8 cellular contexts compared by ENCODE assay signal in genomic region chr6:159726196-159726917, GRCh38. TPM values are rescaled to one million over a fixed set of nuclear protein-coding genes. Genes with fewer than 3 reads are reported as not detected.
A peak's percentile ranks its signal among the peaks of the same experiment; 100 is the strongest.
DNase-seq lines count a peak whose midpoint lies in the region; ATAC-seq and TF ChIP-seq lines count a peak whose summit lies in the region.

No MANE protein-coding gene starts in this region.

- in situ Hi-C loops in gastrocnemius medialis (cut with MboI; ENCODE audit: low sequenced_read_pairs in 4 of 4): loop anchor here in 1 of 4 donors (5.0 kb wide), 1 partner anchor 66 kb away; the partner anchor contains the start of gene MRPL18

- H3K9me3 Mint-ChIP-seq in activated naive CD4-positive, alpha-beta T cell treated with anti-CD3 and anti-CD28 coated beads, Interleukin-2, amount 50 U/mL, for 24 hours: peaks cover 5% of the 10 kb centered on the region
- no peaks in the 10 kb centered on the region for H3K9me3 Mint-ChIP-seq in activated B cell treated with CpG ODN at 0.5 μM for 24 hours

- CTCF ChIA-PET in activated B cell treated with CpG ODN at 0.5 μM for 24 hours (lab: Charles Lee): interaction anchor here (1.3 to 1.4 kb wide), 3 partner anchors 34 to 64 kb away, joined by 3 to 5 read pairs (median 4); partner anchors contain the start of genes MRPL18 and SOD2

- no peak for TF ChIP-seq CTCF in activated B cell treated with CpG ODN at 0.5 μM for 24 hours (IDR thresholded peaks at IDR 0.05)
- TF ChIP-seq CTCF in gastrocnemius medialis (IDR thresholded peaks at IDR 0.05 in 4 of 5, conservative IDR thresholded peaks at IDR 0.05 in 1 of 5): no peak
- TF ChIP-seq CTCF in GM10266 (IDR thresholded peaks at IDR 0.05; ENCODE audit: control insufficient read depth, insufficient read depth, low read depth, missing control alignments): no peak

- no peaks in the 10 kb centered on the region for H3K27me3 Mint-ChIP-seq in activated naive CD4-positive, alpha-beta T cell treated with anti-CD3 and anti-CD28 coated beads, Interleukin-2, amount 50 U/mL, for 24 hours
- H3K27me3 Mint-ChIP-seq in activated B cell treated with CpG ODN at 0.5 μM for 24 hours: no peaks in the 10 kb centered on the region

- H3K36me3 ChIP-seq in gastrocnemius medialis: no peaks in the 10 kb centered on the region

- TF ChIP-seq POLR2A in gastrocnemius medialis (IDR thresholded peaks at IDR 0.05): peak; percentile 80 to 81

- DNase-seq in activated naive CD4-positive, alpha-beta T cell treated with Interleukin-2 at 50 U/mL for 16 hours: no peak
- DNase-seq in activated B cell treated with CpG ODN at 0.5 μM for 24 hours: no peak
- DNase-seq in left ventricle myocardium superior: no peak
- DNase-seq in gastrocnemius medialis: no peak
- no peak for DNase-seq in GM10266 (ENCODE audit: extremely low spot score)

- H3K4me3 Mint-ChIP-seq in activated naive CD4-positive, alpha-beta T cell treated with anti-CD3 and anti-CD28 coated beads, Interleukin-2, amount 50 U/mL, for 24 hours: peak overlapping the region; percentile 95
- peak overlapping the region; percentile 93 for H3K4me3 Mint-ChIP-seq in activated B cell treated with CpG ODN at 0.5 μM for 24 hours

- peak overlapping the region; percentile 99 to 100 (median 99) for H3K27ac ChIP-seq in gastrocnemius medialis

- peak overlapping the region; percentile 98 for H3K27ac Mint-ChIP-seq in activated naive CD4-positive, alpha-beta T cell treated with anti-CD3 and anti-CD28 coated beads, Interleukin-2, amount 50 U/mL, for 24 hours
- peak overlapping the region; percentile 99 for H3K27ac Mint-ChIP-seq in activated B cell treated with CpG ODN at 0.5 μM for 24 hours

- H3K9me3 ChIP-seq in gastrocnemius medialis: no peaks in the 10 kb centered on the region

- H3K4me1 Mint-ChIP-seq in activated naive CD4-positive, alpha-beta T cell treated with anti-CD3 and anti-CD28 coated beads, Interleukin-2, amount 50 U/mL, for 24 hours: peaks cover 53% of the 10 kb centered on the region
- H3K4me1 Mint-ChIP-seq in activated B cell treated with CpG ODN at 0.5 μM for 24 hours: peaks cover 47% of the 10 kb centered on the region

- peak overlapping the region; percentile 86 to 99 (median 90) for H3K4me3 ChIP-seq in gastrocnemius medialis

- peaks cover 11% of the 10 kb centered on the region for H3K36me3 Mint-ChIP-seq in activated naive CD4-positive, alpha-beta T cell treated with anti-CD3 and anti-CD28 coated beads, Interleukin-2, amount 50 U/mL, for 24 hours
- H3K36me3 Mint-ChIP-seq in activated B cell treated with CpG ODN at 0.5 μM for 24 hours (ENCODE audit: low read depth): peaks cover 33% of the 10 kb centered on the region

- POLR2A ChIA-PET in activated B cell treated with CpG ODN at 0.5 μM for 24 hours (lab: Charles Lee): interaction anchor here (0.6 to 4.8 kb wide), 20 partner anchors 7 to 1016 kb away, joined by 3 to 102 read pairs (median 5); partner anchors contain the start of genes ACAT2, MRPL18, RSPH3 and SOD2

- peaks cover 42 to 45% of the 10 kb centered on the region in 2 donors for H3K4me1 ChIP-seq in gastrocnemius medialis

- peak; percentile 22 for ATAC-seq in HG03432 (IDR thresholded peaks at IDR 0.05; ENCODE audit: unreplicated experiment)
- no peak for ATAC-seq in activated B cell treated with CpG ODN at 0.5 μM for 24 hours (ENCODE audit: low read depth)
- ATAC-seq in left ventricle myocardium superior: peak; percentile 21
- ATAC-seq in gastrocnemius medialis: peak; percentile 1 to 5
- no peak for ATAC-seq in HG02798 (IDR thresholded peaks at IDR 0.05; ENCODE audit: poor library complexity, unreplicated experiment)

- intact Hi-C loops in activated B cell treated with CpG ODN at 0.5 μM for 24 hours (cut with micrococcal nuclease) (loop anchor here (1.0 to 5.0 kb wide), 4 partner anchors 206 to 684 kb away; no protein-coding TSS in a partner anchor), left ventricle myocardium superior (cut with micrococcal nuclease) (no loop called here), gastrocnemius medialis (cut with DNase I; ENCODE audit: low total_unique reads) (loop anchor here (2.0 kb wide), 1 partner anchor 36 kb away; the partner anchor contains the start of gene ACAT2)

- H3K27me3 ChIP-seq in gastrocnemius medialis: no peaks in the 10 kb centered on the region

RNA-seq across cellular contexts. Expression of gene WTAP, which starts 0.9 kb away (rescaled TPM):
- 124 and 141 TPM in 2 replicates for total RNA-seq in activated B cell treated with CpG ODN at 0.5 μM for 24 hours
- total RNA-seq in left ventricle myocardium superior: 46.4 TPM
- 100 to 1,000 TPM; 147 to 238 (median 193) TPM for total RNA-seq in gastrocnemius medialis

RNA-seq across cellular contexts. Expression of gene SOD2, which starts 33.3 kb away (rescaled TPM):
- 91.0 and 98.2 TPM in 2 replicates for total RNA-seq in activated B cell treated with CpG ODN at 0.5 μM for 24 hours
- 1,053 TPM for total RNA-seq in left ventricle myocardium superior
- total RNA-seq in gastrocnemius medialis: over 10,000 TPM; 10,850 to 22,513 (median 13,452) TPM

RNA-seq across cellular contexts. Expression of gene ACAT2, which starts 35.5 kb away (rescaled TPM):
- total RNA-seq in activated B cell treated with CpG ODN at 0.5 μM for 24 hours: 82.0 and 87.9 TPM in 2 replicates
- total RNA-seq in left ventricle myocardium superior: 4.0 TPM
- total RNA-seq in gastrocnemius medialis: 1 to 10 TPM in 2 of 4 donors, under 1 TPM in 2; 0.59 to 4.6 (median 2.4) TPM

Comparison
In these comparisons a context has a peak if more than half of its experiments do, and no peak if none do; other contexts are left out.
1. ATAC-seq: peak in HG03432 (single experiment), left ventricle myocardium superior (single experiment) and gastrocnemius medialis (2 of 2); none in activated B cell treated with CpG ODN at 0.5 μM for 24 hours (single experiment) and HG02798 (single experiment).
2. RNA of gene SOD2, which starts 33.3 kb away (total RNA-seq): 10,850 to 22,513 TPM in gastrocnemius medialis and 1,053 TPM in left ventricle myocardium superior (single experiment); 91.0 to 98.2 TPM in activated B cell treated with CpG ODN at 0.5 μM for 24 hours; every median in the first group is over 10 times any median in the second.
3. RNA of gene ACAT2, which starts 35.5 kb away (total RNA-seq): 82.0 to 87.9 TPM in activated B cell treated with CpG ODN at 0.5 μM for 24 hours; 0.59 to 4.6 TPM in gastrocnemius medialis and 4.0 TPM in left ventricle myocardium superior (single experiment); every median in the first group is over 10 times any median in the second.